Comparison of ENCODE assay signal across 8 cellular contexts in genomic region chr4:39354178-39354503, GRCh38. TPM values are rescaled to one million over a fixed set of nuclear protein-coding genes. Genes with fewer than 3 reads are reported as not detected.
DNase-seq lines count a peak whose midpoint lies in the region; TF ChIP-seq lines count a peak whose summit lies in the region.

No MANE protein-coding gene starts in this region.

- H3K4me1 Mint-ChIP-seq in T-helper 1 cell treated with Interleukin-12 subunit alpha and Interleukin-12 subunit beta and Interleukin-4 antibody, amounts not matched to agents 30 μg/mL and 1 μg/mL, for 36 hours (ENCODE audit: low read depth) = peaks cover 47% of the 10 kb centered on the region

- no peak overlapping the region for H4K8ac ChIP-seq in mesendoderm (ENCODE audit: low read depth, low read length)

- no peak overlapping the region for H2AK5ac ChIP-seq in mesendoderm (ENCODE audit: low read length)

- H4K5ac ChIP-seq in mesendoderm (ENCODE audit: low read length) = no peak overlapping the region

- peaks cover 17% of the 10 kb centered on the region for H3K36me3 ChIP-seq in adipocyte (ENCODE audit: control insufficient read depth, insufficient read depth, low read length, severe bottlenecking)
- no peaks in the 10 kb centered on the region for H3K36me3 ChIP-seq in testis (ENCODE audit: low read depth, missing control alignments)
- no peaks in the 10 kb centered on the region for H3K36me3 ChIP-seq in mesendoderm (ENCODE audit: control insufficient read depth, insufficient read depth, low read length)

- no peak for TF ChIP-seq CTCF in testis (IDR thresholded peaks at IDR 0.05)

- H3K27ac Mint-ChIP-seq in T-helper 1 cell treated with Interleukin-12 subunit alpha and Interleukin-12 subunit beta and Interleukin-4 antibody, amounts not matched to agents 30 μg/mL and 1 μg/mL, for 36 hours = peak overlapping the region; percentile 98

- H3K9me3 ChIP-seq in adipocyte (ENCODE audit: control insufficient read depth, low read length) = peaks cover 5% of the 10 kb centered on the region
- no peaks in the 10 kb centered on the region for H3K9me3 ChIP-seq in testis

- H3K4ac ChIP-seq in mesendoderm (ENCODE audit: low read depth, low read length) = no peak overlapping the region

- no peak overlapping the region for H3K4me2 ChIP-seq in mesendoderm (ENCODE audit: low read length)

- peak overlapping the region; percentile 24 to 76 for H3K27ac ChIP-seq in testis
- no peak overlapping the region for H3K27ac ChIP-seq in mesendoderm (ENCODE audit: low read depth, low read length)

- H3K4me3 ChIP-seq in adipocyte (ENCODE audit: low read length) (peak overlapping the region; percentile 84), testis (peak overlapping the region in 1 of 2 donors; percentile 3), mesendoderm (ENCODE audit: low read length) (no peak overlapping the region)

- no peak overlapping the region for H3K56ac ChIP-seq in mesendoderm (ENCODE audit: low read length)

- H3K9me3 Mint-ChIP-seq in T-helper 1 cell treated with Interleukin-12 subunit alpha and Interleukin-12 subunit beta and Interleukin-4 antibody, amounts not matched to agents 30 μg/mL and 1 μg/mL, for 36 hours = peaks cover 4% of the 10 kb centered on the region

- H3K79me1 ChIP-seq in mesendoderm (ENCODE audit: low read length) = peaks cover 9% of the 10 kb centered on the region

- H2BK15ac ChIP-seq in mesendoderm (replicated peaks; ENCODE audit: low read depth) = no peak overlapping the region

- H3K9ac ChIP-seq in adipocyte (ENCODE audit: low read length) (peak overlapping the region; percentile 87), mesendoderm (ENCODE audit: low read length) (no peak overlapping the region)

- H3K27me3 ChIP-seq in adipocyte (replicated peaks; ENCODE audit: control insufficient read depth, insufficient read depth, low read length) (no peaks in the 10 kb centered on the region), testis (no peaks in the 10 kb centered on the region), mesendoderm (ENCODE audit: insufficient read depth, low read length, poor library complexity) (no peaks in the 10 kb centered on the region)

- WGBS in testis, 2 donors = 17 to 21% methylated on average over 1 of the region's 1 CpG
- no CpG with 5 or more reads among the region's 1 CpG for WGBS in mesendoderm (ENCODE audit: extremely low coverage, insufficient coverage, low lambda C conversion rate)

- H3K79me2 ChIP-seq in mesendoderm (ENCODE audit: control insufficient read depth, insufficient read depth, low read length) = peaks cover 29% of the 10 kb centered on the region

- TF ChIP-seq POLR2A in testis (IDR thresholded peaks at IDR 0.05) = no peak

- no peak for DNase-seq in T-helper 1 cell
- no peak for DNase-seq in adipocyte (ENCODE audit: low read depth)
- peak; percentile 69 for DNase-seq in left kidney (ENCODE audit: low read depth, low spot score)
- no peak for DNase-seq in testis
- DNase-seq in mesendoderm = no peak
- no peak for DNase-seq in COLO668 (lab: John Stamatoyannopoulos, UW; ENCODE audit: unreplicated experiment)
- no peak for DNase-seq in activated effector memory CD4-positive, alpha-beta T cell treated with anti-CD3 and anti-CD28 coated beads, Interleukin-2, amount 50 U/mL, for 16 hours

- no peak overlapping the region for H3K23ac ChIP-seq in mesendoderm (ENCODE audit: low read length)

- no peak overlapping the region for H3K18ac ChIP-seq in mesendoderm (ENCODE audit: low read length)

- no peak overlapping the region for H2BK120ac ChIP-seq in mesendoderm (ENCODE audit: low read depth, low read length)

- H3K4me1 ChIP-seq in adipocyte (ENCODE audit: control insufficient read depth, insufficient read depth, low read length) = peaks cover 19% of the 10 kb centered on the region
- peaks cover 3% of the 10 kb centered on the region for H3K4me1 ChIP-seq in testis
- H3K4me1 ChIP-seq in mesendoderm (ENCODE audit: control insufficient read depth, low read depth, low read length) = no peaks in the 10 kb centered on the region

- H3K36me3 Mint-ChIP-seq in T-helper 1 cell treated with Interleukin-12 subunit alpha and Interleukin-12 subunit beta and Interleukin-4 antibody, amounts not matched to agents 30 μg/mL and 1 μg/mL, for 36 hours (ENCODE audit: low read depth) = peaks cover 25% of the 10 kb centered on the region

- intact Hi-C loops in testis (cut with DNase I; ENCODE audit: low total_unique reads) = no loop called here

- H3K4me3 Mint-ChIP-seq in T-helper 1 cell treated with Interleukin-12 subunit alpha and Interleukin-12 subunit beta and Interleukin-4 antibody, amounts not matched to agents 30 μg/mL and 1 μg/mL, for 36 hours = peak overlapping the region; percentile 83

- no peak overlapping the region for H2BK5ac ChIP-seq in mesendoderm (ENCODE audit: low read length)

- no peaks in the 10 kb centered on the region for H3K27me3 Mint-ChIP-seq in T-helper 1 cell treated with Interleukin-12 subunit alpha and Interleukin-12 subunit beta and Interleukin-4 antibody, amounts not matched to agents 30 μg/mL and 1 μg/mL, for 36 hours (ENCODE audit: low read depth)

RNA-seq across cellular contexts. Expression of gene RFC1, which starts 12.0 kb away (rescaled TPM):
- total RNA-seq in testis = 10 to 100 TPM; 29.5 to 34.9 TPM
- polyA plus RNA-seq in testis (ENCODE audit: insufficient read depth, low read depth, low replicate concordance) = 26.9 TPM
- 140 TPM for polyA plus RNA-seq in mesendoderm (2013, experiment 1 of 2)
- 143 TPM for polyA plus RNA-seq in mesendoderm (2013, experiment 2 of 2)

RNA-seq across cellular contexts. Expression of gene KLB, which starts 52.6 kb away (rescaled TPM):
- total RNA-seq in testis = 1 to 10 TPM; 1.1 to 1.4 TPM
- polyA plus RNA-seq in testis (ENCODE audit: insufficient read depth, low read depth, low replicate concordance) = 6.6 TPM
- polyA plus RNA-seq in mesendoderm (2013, experiment 1 of 2) = 0.14 TPM
- polyA plus RNA-seq in mesendoderm (2013, experiment 2 of 2) = 0.11 TPM
